8 cellular contexts compared by ENCODE assay signal in the genomic region with DNA sequence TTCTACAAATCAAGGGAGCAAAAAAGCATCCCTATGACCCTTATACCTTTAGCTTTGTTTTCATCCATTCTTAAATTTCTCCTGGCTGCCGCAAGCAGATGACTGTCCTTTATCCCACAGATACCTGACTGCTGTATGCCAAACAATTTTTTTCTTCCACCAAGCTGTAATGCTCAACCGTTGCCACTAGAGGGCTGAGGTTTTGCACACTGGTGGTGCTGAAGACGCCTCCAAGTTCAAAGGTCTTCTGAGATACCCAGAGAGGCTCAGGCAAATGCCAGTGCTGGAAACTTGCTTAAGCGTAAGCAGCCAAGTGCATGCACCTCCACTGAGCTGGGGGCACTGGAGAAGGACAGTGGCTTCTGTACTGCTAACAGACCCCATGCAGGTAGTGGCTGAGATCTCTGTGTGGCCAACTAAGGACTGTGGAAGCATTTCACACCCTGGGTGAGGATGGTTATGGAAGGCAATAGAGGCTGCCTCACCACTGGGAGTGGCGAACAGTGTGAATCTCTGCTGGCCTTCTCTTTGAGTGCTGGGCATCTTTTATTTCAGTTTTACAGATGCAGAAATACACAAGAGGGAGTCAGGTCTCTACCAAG. TPM values are rescaled to one million over a fixed set of nuclear protein-coding genes. Genes with fewer than 3 reads are reported as not detected.
DNase-seq lines count a peak whose midpoint lies in the region; ATAC-seq, FAIRE-seq and TF ChIP-seq lines count a peak whose summit lies in the region.

No MANE protein-coding gene starts in this region.

- no peak overlapping the region for H3K27ac Mint-ChIP-seq in CD4-positive, alpha-beta memory T cell

- H3K27ac ChIP-seq in CD4-positive, alpha-beta memory T cell (ENCODE audit: low read depth, low read length), result no peak overlapping the region
- H3K27ac ChIP-seq in pancreas (no peak overlapping the region), uterus (no peak overlapping the region)

- no peaks in the 10 kb centered on the region for H3K9me3 ChIP-seq in CD4-positive, alpha-beta memory T cell (ENCODE audit: control insufficient read depth in 1 of 2, low read length in 2 of 2)
- H3K9me3 ChIP-seq in pancreas, result no peaks in the 10 kb centered on the region
- H3K9me3 ChIP-seq in uterus, result no peaks in the 10 kb centered on the region

- POLR2A ChIA-PET in CD4-positive, alpha-beta memory T cell (lab: Charles Lee; ENCODE audit: partially characterized antibody), result no interaction called here

- no peaks in the 10 kb centered on the region for H3K36me3 ChIP-seq in CD4-positive, alpha-beta memory T cell (ENCODE audit: insufficient read depth, low read length)
- H3K36me3 ChIP-seq in pancreas (no peaks in the 10 kb centered on the region), uterus (no peaks in the 10 kb centered on the region)

- WGBS in pancreas, 2 donors, result 22 to 31% methylated on average over 5 of the region's 5 CpGs

- peak; percentile 90 for TF ChIP-seq CTCF in fibroblast of villous mesenchyme (IDR thresholded peaks at IDR 0.05; ENCODE audit: insufficient read depth, low read depth, low read length)
- peak; percentile 81 to 90 (median 86) for TF ChIP-seq CTCF in pancreas (IDR thresholded peaks at IDR 0.05)
- peak; percentile 60 to 65 (median 62) for TF ChIP-seq CTCF in uterus (IDR thresholded peaks at IDR 0.05)

- H3K27me3 Mint-ChIP-seq in CD4-positive, alpha-beta memory T cell, result peaks cover 2 to 9% of the 10 kb centered on the region in 2 donors
- peaks cover 2% of the 10 kb centered on the region for H3K27me3 Mint-ChIP-seq in activated T-cell treated with anti-CD3 and anti-CD28 coated beads, Interleukin-2, amount 50 U/mL, for 4 hours (ENCODE audit: low read depth)

- peaks cover 0 to 2% (median 0%) of the 10 kb centered on the region in 4 donors for H3K4me1 Mint-ChIP-seq in CD4-positive, alpha-beta memory T cell
- no peaks in the 10 kb centered on the region for H3K4me1 Mint-ChIP-seq in activated T-cell treated with anti-CD3 and anti-CD28 coated beads, Interleukin-2, amount 50 U/mL, for 4 hours (ENCODE audit: low read depth)

- no peaks in the 10 kb centered on the region for H3K27me3 ChIP-seq in CD4-positive, alpha-beta memory T cell (ENCODE audit: insufficient read depth, low read length)
- H3K27me3 ChIP-seq in pancreas, result no peaks in the 10 kb centered on the region
- no peaks in the 10 kb centered on the region for H3K27me3 ChIP-seq in uterus

- no peak overlapping the region for H3K4me3 ChIP-seq in CD4-positive, alpha-beta memory T cell (ENCODE audit: low read length in 2 of 2)
- no peak overlapping the region for H3K4me3 ChIP-seq in fibroblast of villous mesenchyme (ENCODE audit: low read depth, low read length)
- no peak overlapping the region for H3K4me3 ChIP-seq in pancreas
- H3K4me3 ChIP-seq in uterus, result no peak overlapping the region

- no peak for TF ChIP-seq POLR2A in uterus (IDR thresholded peaks at IDR 0.05)

- intact Hi-C loops in CD4-positive, alpha-beta memory T cell (cut with micrococcal nuclease), result loop anchor here (1.0 kb wide), 1 partner anchor 131 kb away; no protein-coding TSS in a partner anchor
- intact Hi-C loops in pancreas (cut with DNase I) (loop anchor here in 1 of 3 donors (5.0 to 10.0 kb wide), 3 partner anchors 132 to 280 kb away; partner anchors contain the start of gene DNAH14), uterus (cut with DNase I; ENCODE audit: low total_unique reads) (no loop called here)

- FAIRE-seq in RCC 7860 (lab: Jason Lieb, UNC), result no peak
- no peak for FAIRE-seq in pancreas (lab: Jason Lieb, UNC)

- H3K9me3 Mint-ChIP-seq in CD4-positive, alpha-beta memory T cell, result no peaks in the 10 kb centered on the region
- H3K9me3 Mint-ChIP-seq in activated T-cell treated with anti-CD3 and anti-CD28 coated beads, Interleukin-2, amount 50 U/mL, for 4 hours, result no peaks in the 10 kb centered on the region

- no peaks in the 10 kb centered on the region for H3K36me3 Mint-ChIP-seq in CD4-positive, alpha-beta memory T cell
- H3K36me3 Mint-ChIP-seq in activated T-cell treated with anti-CD3 and anti-CD28 coated beads, Interleukin-2, amount 50 U/mL, for 4 hours (ENCODE audit: insufficient read depth), result no peaks in the 10 kb centered on the region

- ATAC-seq in HG03571 (IDR thresholded peaks at IDR 0.05; ENCODE audit: unreplicated experiment) (peak; percentile 63), pancreas (peak in 3 of 4 donors; percentile 65 to 78 (median 73))
- ATAC-seq in activated T-cell treated with anti-CD3 and anti-CD28 coated beads, Interleukin-2, amount 50 U/mL, for 4 hours, result peak; percentile 63 to 74

- H3K4me1 ChIP-seq in CD4-positive, alpha-beta memory T cell (ENCODE audit: insufficient read depth, low read length), result no peaks in the 10 kb centered on the region
- H3K4me1 ChIP-seq in pancreas (peaks cover 0 to 8% (median 7%) of the 10 kb centered on the region in 3 donors), uterus (no peaks in the 10 kb centered on the region)

- DNase-seq in CD4-positive, alpha-beta memory T cell, result peak in 4 of 5 donors; percentile 52 to 65 (median 60)
- DNase-seq in GM19240 (ENCODE audit: insufficient read length, low spot score) (peak; percentile 51), RCC 7860 (ENCODE audit: low spot score) (peak; percentile 42), fibroblast of villous mesenchyme (ENCODE audit: low read depth) (peak; percentile 61), pancreas (peak in 2 of 6 donors; percentile 63 to 68), uterus (no peak)
- peak; percentile 43 for DNase-seq in activated T-cell treated with anti-CD3 and anti-CD28 coated beads, Interleukin-2, amount 50 U/mL, for 4 hours

- no peak overlapping the region for H3K4me3 Mint-ChIP-seq in CD4-positive, alpha-beta memory T cell
- H3K4me3 Mint-ChIP-seq in activated T-cell treated with anti-CD3 and anti-CD28 coated beads, Interleukin-2, amount 50 U/mL, for 4 hours, result no peak overlapping the region

- CTCF ChIA-PET in CD4-positive, alpha-beta memory T cell (lab: Charles Lee; ENCODE audit: partially characterized antibody), result interaction anchor here (0.7 to 4.3 kb wide), 17 partner anchors 13 to 207 kb away, joined by 3 to 51 read pairs (median 3); partner anchors contain the start of gene CNIH3

RNA-seq across cellular contexts. Expression of gene CNIH3, which starts 28.5 kb away (rescaled TPM):
- total RNA-seq in CD4-positive, alpha-beta memory T cell, result 1 to 10 TPM; 1.8 to 2.5 TPM
- polyA plus RNA-seq in CD4-positive, alpha-beta memory T cell, result 1 to 10 TPM in 1 of 2 donors, under 1 TPM in 1; 0.40 to 1.9 TPM
- 1 to 10 TPM in 1 of 3 donors, under 1 TPM in 2; 0.66 to 1.1 (median 0.71) TPM for total RNA-seq in activated T-cell treated with anti-CD3 and anti-CD28 coated beads, Interleukin-2, amount 50 U/mL, for 4 hours
- total RNA-seq in fibroblast of villous mesenchyme (3.9 and 11.3 TPM in 2 replicates), pancreas (10 to 100 TPM in 1 of 6 donors, 1 to 10 TPM in 5; 2.7 to 10.5 (median 5.3) TPM), uterus (1 to 10 TPM in 2 of 4 donors, not detected in 2; 6.2 to 6.3 TPM)
- polyA plus RNA-seq in pancreas, result 1 to 10 TPM; 2.0 to 4.3 TPM

Comparison
In these comparisons a context has a peak if more than half of its experiments do, and no peak if none do; other contexts are left out.
1. DNase-seq: peak in CD4-positive, alpha-beta memory T cell (4 of 5), GM19240 (single experiment), RCC 7860 (single experiment), activated T-cell treated with anti-CD3 and anti-CD28 coated beads, Interleukin-2, amount 50 U/mL, for 4 hours (single experiment) and fibroblast of villous mesenchyme (single experiment); none in uterus (0 of 2).
2. Peak in every context shown above with its lines, with median percentiles within 50 percentile points of each other: ATAC-seq and CTCF ChIP-seq.